Comparison of ENCODE assay signal across 27 cellular contexts in genomic region chr2:80938463-80938862, GRCh38.
"Had no signal": no experiment of that assay in that cellular context is flagged by ENCODE, and none has a peak within 500 bp of the region (broad histone marks: within the 10 kb centered on the region; RNA-seq: fewer than 3 reads in every experiment).

No MANE protein-coding gene starts in this region.

- DNase-seq: stimulated activated CD4-positive, alpha-beta T cell treated with anti-CD3 and anti-CD28 coated beads, Interleukin-2, amount 100 ng/mL, for 48 hours; stimulated activated CD4-positive, alpha-beta T cell treated with anti-CD3 and anti-CD28 coated beads, Interleukin-4, amount 100 ng/mL, for 1 hour; stimulated activated CD4-positive, alpha-beta T cell treated with anti-CD3 and anti-CD28 coated beads, Interleukin-4, amount 100 ng/mL, for 24 hours; stimulated activated CD4-positive, alpha-beta T cell treated with anti-CD3 and anti-CD28 coated beads, Interleukin-4, amount 100 ng/mL, for 4 hours; stimulated activated CD8-positive, alpha-beta memory T cell treated with anti-CD3 and anti-CD28 coated beads, Interleukin-4, amount 100 ng/mL, for 48 hours; stimulated activated naive B cell treated with anti-CD40 and anti-IgM and Interleukin-4, amounts not matched to agents 10 μg/mL and 1 μg/mL and 100 μg/mL, for 72 hours; stimulated activated naive CD4-positive, alpha-beta T cell; stimulated activated naive CD4-positive, alpha-beta T cell treated with Interleukin-2 at 50 U/mL for 16 hours; stimulated activated naive CD8-positive, alpha-beta T cell treated with anti-CD3 and anti-CD28 coated beads, Interleukin-15, amount 100 ng/mL, for 72 hours; stimulated activated naive CD8-positive, alpha-beta T cell treated with anti-CD3 and anti-CD28 coated beads, Interleukin-15, Interleukin-2, amounts not matched to agents 100 U/mL and 50 U/mL, for 24 hours; stomach; substantia nigra; testis; thyroid gland; tibial artery; transverse colon; trophoblast cell; upper lobe of left lung; upper lobe of right lung; uterus had no signal

- H3K9me3 ChIP-seq: stomach, testis, thoracic aorta, thyroid gland, tibial artery, tibial nerve, transverse colon, upper lobe of left lung, upper lobe of right lung, uterus, vagina had no signal

- FAIRE-seq: urothelium cell line had no signal

- H3K4me3 ChIP-seq: stomach, suprapubic skin, testis, thoracic aorta, thyroid gland, tibial artery, tibial nerve, transverse colon, upper lobe of left lung, upper lobe of right lung, uterus, vagina had no signal

- H3K36me3 ChIP-seq: stomach, suprapubic skin, thoracic aorta, thyroid gland, tibial artery, tibial nerve, transverse colon, upper lobe of left lung, upper lobe of right lung, uterus, vagina had no signal

- H3K4me1 ChIP-seq: stomach, suprapubic skin, testis, thyroid gland, tibial artery, tibial nerve, transverse colon, upper lobe of left lung, upper lobe of right lung, uterus, vagina had no signal

- H3K27me3 ChIP-seq: stomach, suprapubic skin, testis, thyroid gland, tibial artery, tibial nerve, transverse colon, upper lobe of left lung, upper lobe of right lung, uterus, vagina had no signal

- H3K27ac ChIP-seq: stomach, suprapubic skin, testis, thoracic aorta, thyroid gland, tibial artery, tibial nerve, transverse colon, upper lobe of left lung, upper lobe of right lung, uterus, vagina had no signal

- ATAC-seq: stimulated activated effector memory CD8-positive, alpha-beta T cell treated with anti-CD3 and anti-CD28 coated beads, Interleukin-12 subunit alpha, Interleukin-12 subunit beta, amount 100 ng/mL, for 72 hours; stimulated activated memory B cell treated with anti-CD40 and anti-IgM and Interleukin-4, amounts not matched to agents 10 μg/mL and 1 μg/mL and 100 μg/mL, for 72 hours; stimulated activated naive B cell treated with anti-CD40 and anti-IgM and Interleukin-4, amounts not matched to agents 10 μg/mL and 1 μg/mL and 100 μg/mL, for 72 hours; stimulated activated naive CD8-positive, alpha-beta T cell treated with anti-CD3 and anti-CD28 coated beads, Interleukin-15, amount 100 ng/mL, for 72 hours; stimulated activated naive CD8-positive, alpha-beta T cell treated with anti-CD3 and anti-CD28 coated beads, Interleukin-15, Interleukin-2, amounts not matched to agents 100 U/mL and 50 U/mL, for 24 hours; upper lobe of right lung had no signal
